ENCODE assay signal across 11 cellular contexts in the genomic region with DNA sequence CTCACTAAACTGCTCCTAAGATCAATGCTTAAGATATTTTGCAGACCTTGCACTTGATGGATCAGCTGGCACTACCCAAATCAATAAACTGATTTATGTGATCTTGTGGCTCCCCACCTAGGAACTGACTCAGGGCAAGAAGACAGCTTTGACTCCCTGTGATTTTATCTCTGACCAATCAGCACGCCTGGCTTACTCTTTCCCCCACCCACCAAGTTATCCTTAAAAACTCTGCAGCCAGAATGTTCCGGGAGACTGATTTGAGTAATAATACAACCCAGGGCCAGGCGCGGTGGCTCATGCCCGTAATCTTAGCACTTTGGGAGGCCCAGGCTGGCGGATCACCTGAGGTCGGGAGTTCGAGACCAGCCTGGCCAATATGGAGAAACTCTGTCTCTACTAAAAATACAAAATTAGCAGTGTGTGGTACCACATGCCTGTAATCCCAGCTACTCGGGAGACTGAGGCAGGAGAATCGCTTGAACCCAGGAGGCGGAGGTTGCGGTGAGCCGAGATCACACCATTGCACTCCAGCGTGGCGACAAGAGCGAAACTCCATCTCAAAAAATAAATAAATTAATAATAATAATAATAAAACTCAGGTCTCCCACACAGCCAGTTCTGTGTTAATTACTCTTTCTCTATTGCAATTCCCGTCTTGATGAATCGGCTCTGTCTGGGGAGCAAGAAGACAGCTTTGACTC. TPM values are rescaled to one million over a fixed set of nuclear protein-coding genes. Genes with fewer than 3 reads are reported as not detected.
DNase-seq lines count a peak whose midpoint lies in the region; ATAC-seq and TF ChIP-seq lines count a peak whose summit lies in the region.
"Had no signal": no experiment of that assay in that cellular context is flagged by ENCODE, and none has a peak within 500 bp of the region (broad histone marks: within the 10 kb centered on the region; RNA-seq: fewer than 3 reads in every experiment).

No MANE protein-coding gene starts in this region.

- no peaks in the 10 kb centered on the region for H3K9me3 Mint-ChIP-seq in CD8-positive, alpha-beta memory T cell
- H3K9me3 Mint-ChIP-seq in activated naive CD4-positive, alpha-beta T cell treated with anti-CD3 and anti-CD28 coated beads, Interleukin-2, amount 10 ng/mL, durations not matched to agents 7 days and 5 days, result peaks cover 5% of the 10 kb centered on the region
- peaks cover 0 to 2% (median 0%) of the 10 kb centered on the region in 7 donors for H3K9me3 Mint-ChIP-seq in naive B cell

- TF ChIP-seq CTCF in mucosa of descending colon (IDR thresholded peaks at IDR 0.05) (no peak), osteoblast (IDR thresholded peaks at IDR 0.05; ENCODE audit: extremely low read depth, low read depth, low read length) (no peak)

- H3K36me3 ChIP-seq in CD8-positive, alpha-beta memory T cell (ENCODE audit: insufficient read depth, low read length), result no peaks in the 10 kb centered on the region
- H3K36me3 ChIP-seq in KOPT-K1 (ENCODE audit: insufficient read depth, low read length) (peaks cover 4% of the 10 kb centered on the region; the same call in 1 of the 2 replicates), mucosa of descending colon (ENCODE audit: low read depth) (no peaks in the 10 kb centered on the region), osteoblast (ENCODE audit: insufficient read depth, low read length) (no peaks in the 10 kb centered on the region)
- H3K36me3 ChIP-seq: right atrium auricular region, tibial artery had no signal

- H2AFZ ChIP-seq in osteoblast (ENCODE audit: low read length), result no peak overlapping the region

- no peak overlapping the region for H3K4me3 ChIP-seq in CD8-positive, alpha-beta memory T cell (ENCODE audit: low read length)
- no peak overlapping the region for H3K4me3 ChIP-seq in mucosa of descending colon
- H3K4me3 ChIP-seq in osteoblast (ENCODE audit: insufficient read depth, low read length), result no peak overlapping the region
- H3K4me3 ChIP-seq: right atrium auricular region, tibial artery had no signal

- H3K4me1 Mint-ChIP-seq in CD8-positive, alpha-beta memory T cell, result peaks cover 53 to 79% (median 73%) of the 10 kb centered on the region in 3 donors
- H3K4me1 Mint-ChIP-seq in activated naive CD4-positive, alpha-beta T cell treated with anti-CD3 and anti-CD28 coated beads, Interleukin-2, amount 10 ng/mL, durations not matched to agents 7 days and 5 days, result peaks cover 83% of the 10 kb centered on the region
- peaks cover 24 to 42% (median 40%) of the 10 kb centered on the region in 3 donors for H3K4me1 Mint-ChIP-seq in naive B cell

- H3K4me1 ChIP-seq in CD8-positive, alpha-beta memory T cell (ENCODE audit: insufficient read depth, low read length), result peaks cover 54% of the 10 kb centered on the region
- H3K4me1 ChIP-seq in mucosa of descending colon (ENCODE audit: low read depth), result no peaks in the 10 kb centered on the region
- H3K4me1 ChIP-seq in osteoblast (ENCODE audit: insufficient read depth, low read length), result no peaks in the 10 kb centered on the region
- H3K4me1 ChIP-seq: right atrium auricular region, tibial artery had no signal

- ATAC-seq in naive B cell (ENCODE audit: low read depth in 2 of 2), result no peak
- ATAC-seq in mucosa of descending colon, result no peak

- no peak overlapping the region for H3K4me2 ChIP-seq in osteoblast (ENCODE audit: insufficient read depth, low read length)

- H3K27me3 ChIP-seq in CD8-positive, alpha-beta memory T cell (ENCODE audit: insufficient read depth, low read length, poor library complexity, severe bottlenecking), result no peaks in the 10 kb centered on the region
- H3K27me3 ChIP-seq in osteoblast (ENCODE audit: insufficient read depth, low read length), result no peaks in the 10 kb centered on the region
- H3K27me3 ChIP-seq: right atrium auricular region had no signal

- H4K20me1 ChIP-seq in osteoblast (ENCODE audit: insufficient read depth, low read length), result no peaks in the 10 kb centered on the region

- peaks cover 0 to 19% (median 3%) of the 10 kb centered on the region in 3 donors for H3K36me3 Mint-ChIP-seq in CD8-positive, alpha-beta memory T cell
- peaks cover 42% of the 10 kb centered on the region for H3K36me3 Mint-ChIP-seq in activated naive CD4-positive, alpha-beta T cell treated with anti-CD3 and anti-CD28 coated beads, Interleukin-2, amount 10 ng/mL, durations not matched to agents 7 days and 5 days
- H3K36me3 Mint-ChIP-seq in naive B cell, result peaks cover 0 to 4% of the 10 kb centered on the region in 2 donors

- H3K27ac ChIP-seq in CD8-positive, alpha-beta memory T cell (ENCODE audit: low read depth, low read length), result no peak overlapping the region
- H3K27ac ChIP-seq in KOPT-K1 (ENCODE audit: low read depth, low read length, poor library complexity, severe bottlenecking) (peak overlapping the region; percentile 97), osteoblast (ENCODE audit: low read depth, low read length) (no peak overlapping the region)
- H3K27ac ChIP-seq: tibial artery had no signal

- no peaks in the 10 kb centered on the region for H3K9me3 ChIP-seq in CD8-positive, alpha-beta memory T cell (ENCODE audit: low read length)
- H3K9me3 ChIP-seq in KOPT-K1 (ENCODE audit: insufficient read depth, low read length, poor library complexity, severe bottlenecking), result no peaks in the 10 kb centered on the region
- H3K9me3 ChIP-seq in mucosa of descending colon, result no peaks in the 10 kb centered on the region
- no peaks in the 10 kb centered on the region for H3K9me3 ChIP-seq in osteoblast (ENCODE audit: low read depth, low read length)
- H3K9me3 ChIP-seq: right atrium auricular region, tibial artery had no signal

- intact Hi-C loops in mucosa of descending colon (cut with DNase I, micrococcal nuclease), result no loop called here

- POLR2A ChIA-PET in CD8-positive, alpha-beta memory T cell (lab: Charles Lee), result interaction anchor here (0.6 to 2.9 kb wide), 4 partner anchors 11 to 256 kb away, joined by 5 to 20 read pairs (median 10); a partner anchor contains a TSS

- peaks cover 0 to 9% of the 10 kb centered on the region in 2 donors for H3K27me3 Mint-ChIP-seq in CD8-positive, alpha-beta memory T cell
- H3K27me3 Mint-ChIP-seq in activated naive CD4-positive, alpha-beta T cell treated with anti-CD3 and anti-CD28 coated beads, Interleukin-2, amount 10 ng/mL, durations not matched to agents 7 days and 5 days, result no peaks in the 10 kb centered on the region
- H3K27me3 Mint-ChIP-seq in naive B cell, result no peaks in the 10 kb centered on the region

- CTCF ChIA-PET in CD8-positive, alpha-beta memory T cell (lab: Charles Lee), result interaction anchor here (1.0 to 5.1 kb wide), 8 partner anchors 8 to 137 kb away, joined by 3 to 54 read pairs (median 4); a partner anchor contains a TSS
- CTCF ChIA-PET in activated naive CD4-positive, alpha-beta T cell treated with anti-CD3 and anti-CD28 coated beads, Interleukin-2, amount 10 ng/mL, durations not matched to agents 7 days and 5 days (lab: Charles Lee), result interaction anchor here (0.8 to 1.5 kb wide), 6 partner anchors 11 to 30 kb away, joined by 3 to 4 read pairs (median 3); a partner anchor contains a TSS

- H3K27ac Mint-ChIP-seq in CD8-positive, alpha-beta memory T cell, result peak overlapping the region; percentile 57 to 100 (median 96)
- H3K27ac Mint-ChIP-seq in activated naive CD4-positive, alpha-beta T cell treated with anti-CD3 and anti-CD28 coated beads, Interleukin-2, amount 10 ng/mL, durations not matched to agents 7 days and 5 days, result peak overlapping the region; percentile 97
- H3K27ac Mint-ChIP-seq in naive B cell, result peak overlapping the region in 5 of 6 donors; percentile 30 to 93 (median 66)

- no peak for DNase-seq in CD8-positive, alpha-beta memory T cell
- DNase-seq in activated naive CD4-positive, alpha-beta T cell treated with anti-CD3 and anti-CD28 coated beads, Interleukin-2, amount 10 ng/mL, durations not matched to agents 7 days and 5 days, result no peak
- DNase-seq in naive B cell (no peak), mucosa of descending colon (no peak), LoVo (ENCODE audit: low spot score) (no peak), osteoblast (ENCODE audit: insufficient read length, low spot score, missing footprints) (no peak)
- DNase-seq: NCI-H510A, RPMI8226, tibial artery had no signal

- no peaks in the 10 kb centered on the region for H3K79me2 ChIP-seq in osteoblast (ENCODE audit: insufficient read depth, low read length)

- H3K4me3 Mint-ChIP-seq in CD8-positive, alpha-beta memory T cell, result peak overlapping the region; percentile 14 to 77 (median 66)
- H3K4me3 Mint-ChIP-seq in activated naive CD4-positive, alpha-beta T cell treated with anti-CD3 and anti-CD28 coated beads, Interleukin-2, amount 10 ng/mL, durations not matched to agents 7 days and 5 days, result no peak overlapping the region
- H3K4me3 Mint-ChIP-seq in naive B cell, result peak overlapping the region in 6 of 8 donors; percentile 9 to 76 (median 43)

RNA-seq across cellular contexts. Expression of a gene that starts 12.0 kb away (rescaled TPM):
- total RNA-seq in CD8-positive, alpha-beta memory T cell, result 1 to 10 TPM; 1.8 to 2.5 TPM
- polyA plus RNA-seq in CD8-positive, alpha-beta memory T cell, result 6.5 TPM
- polyA plus RNA-seq in naive B cell (ENCODE audit: low read depth in 6 of 6), result under 1 TPM in 5 of 6 donors, not detected in 1; 0.17 to 0.72 (median 0.28) TPM
- total RNA-seq in mucosa of descending colon (under 1 TPM; 0.17 to 0.35 (median 0.22) TPM), osteoblast (0.88 and 1.4 TPM in 2 replicates)

RNA-seq across cellular contexts. Expression of a gene that starts 31.1 kb away (rescaled TPM):
- 10 to 100 TPM; 61.9 to 64.7 TPM for total RNA-seq in CD8-positive, alpha-beta memory T cell
- polyA plus RNA-seq in CD8-positive, alpha-beta memory T cell, result 237 TPM
- 100 to 1,000 TPM; 130 to 190 (median 161) TPM for polyA plus RNA-seq in naive B cell (ENCODE audit: low read depth in 6 of 6)
- total RNA-seq in mucosa of descending colon, result 10 to 100 TPM in 2 of 3 donors, 1 to 10 TPM in 1; 8.2 to 17.6 (median 13.6) TPM
- 7.2 and 7.7 TPM in 2 replicates for total RNA-seq in osteoblast

RNA-seq across cellular contexts. Expression of a gene that starts 55.1 kb away (rescaled TPM):
- total RNA-seq in CD8-positive, alpha-beta memory T cell, result 10 to 100 TPM; 12.5 to 15.2 TPM
- 3.9 TPM for polyA plus RNA-seq in CD8-positive, alpha-beta memory T cell
- 1 to 10 TPM in 4 of 6 donors, under 1 TPM in 2; 0.76 to 2.8 (median 1.4) TPM for polyA plus RNA-seq in naive B cell (ENCODE audit: low read depth in 6 of 6)
- total RNA-seq in mucosa of descending colon (10 to 100 TPM in 1 of 3 donors, 1 to 10 TPM in 2; 6.0 to 10.3 (median 6.4) TPM), osteoblast (8.3 TPM in 2 replicates)
